ENCODE assay signal across 8 cellular contexts in genomic region chr3:51982352-51982837, GRCh38. TPM values are rescaled to one million over a fixed set of nuclear protein-coding genes. Genes with fewer than 3 reads are reported as not detected.
A peak's percentile ranks its signal among the peaks of the same experiment; 100 is the strongest.
DNase-seq lines count a peak whose midpoint lies in the region; ATAC-seq and TF ChIP-seq lines count a peak whose summit lies in the region.

No MANE protein-coding gene starts in this region.

- peak; percentile 58 for TF ChIP-seq CTCF in GM10248 (IDR thresholded peaks at IDR 0.05; ENCODE audit: control extremely low read depth, extremely low read depth, low read depth, missing control alignments)
- TF ChIP-seq CTCF in HEK293 (tag by site-specific recombination; IDR thresholded peaks at IDR 0.05) = peak; percentile 94
- TF ChIP-seq CTCF in Loucy (conservative IDR thresholded peaks at IDR 0.05; ENCODE audit: low read length) = peak; percentile 92
- peak; percentile 65 for TF ChIP-seq CTCF in glutamatergic neuron (IDR thresholded peaks at IDR 0.05; ENCODE audit: partially characterized antibody, unreplicated experiment)
- peak; percentile 49 for TF ChIP-seq CTCF in parathyroid adenoma (IDR thresholded peaks at IDR 0.05)

- H3K36me3 ChIP-seq in HEK293 (ENCODE audit: control insufficient read depth in 2 of 2, insufficient read depth in 1 of 2, low read length in 2 of 2) = peaks cover 0 to 8% of the 10 kb centered on the region in 2 experiments; a peak in 1 of 3 replicates
- no peaks in the 10 kb centered on the region for H3K36me3 ChIP-seq in Loucy (ENCODE audit: insufficient read depth, low read length)
- no peaks in the 10 kb centered on the region for H3K36me3 ChIP-seq in parathyroid adenoma (ENCODE audit: control insufficient read depth, insufficient read depth, low read length)

- H3K27me3 Mint-ChIP-seq in activated CD8-positive, alpha-beta T cell treated with anti-CD3 and anti-CD28 coated beads, Interleukin-2, amount 10 ng/mL, durations not matched to agents 7 days and 5 days (ENCODE audit: low read depth) = no peaks in the 10 kb centered on the region
- H3K27me3 Mint-ChIP-seq in glutamatergic neuron (ENCODE audit: unreplicated experiment) = peaks cover 1% of the 10 kb centered on the region

- peaks cover 5% of the 10 kb centered on the region for H3K36me3 Mint-ChIP-seq in activated CD8-positive, alpha-beta T cell treated with anti-CD3 and anti-CD28 coated beads, Interleukin-2, amount 10 ng/mL, durations not matched to agents 7 days and 5 days (ENCODE audit: low read depth)
- H3K36me3 Mint-ChIP-seq in glutamatergic neuron (ENCODE audit: unreplicated experiment) = no peaks in the 10 kb centered on the region

- H3K27ac Mint-ChIP-seq in activated CD8-positive, alpha-beta T cell treated with anti-CD3 and anti-CD28 coated beads, Interleukin-2, amount 10 ng/mL, durations not matched to agents 7 days and 5 days = peak overlapping the region; percentile 93
- peak overlapping the region; percentile 85 for H3K27ac Mint-ChIP-seq in glutamatergic neuron (ENCODE audit: unreplicated experiment)

- H3F3A ChIP-seq in Loucy (ENCODE audit: low read depth) = peaks cover 8% of the 10 kb centered on the region

- H3K9ac ChIP-seq in Loucy (ENCODE audit: low read depth, low read length, poor library complexity, severe bottlenecking) = peak overlapping the region; percentile 82
- H3K9ac ChIP-seq in parathyroid adenoma = no peak overlapping the region

- H3K4me3 Mint-ChIP-seq in activated CD8-positive, alpha-beta T cell treated with anti-CD3 and anti-CD28 coated beads, Interleukin-2, amount 10 ng/mL, durations not matched to agents 7 days and 5 days = peak overlapping the region; percentile 96
- peak overlapping the region; percentile 86 for H3K4me3 Mint-ChIP-seq in glutamatergic neuron (ENCODE audit: unreplicated experiment)

- H3K4me1 ChIP-seq in HEK293 (ENCODE audit: control insufficient read depth, insufficient read depth, low read length) (no peaks in the 10 kb centered on the region), Loucy (ENCODE audit: insufficient read depth, low read length, poor library complexity, severe bottlenecking) (peaks cover 23% of the 10 kb centered on the region), parathyroid adenoma (peaks cover 9% of the 10 kb centered on the region)

- DNase-seq in 8988T (peak; percentile 97), GM10248 (ENCODE audit: extremely low spot score) (peak; percentile 76), glutamatergic neuron (no peak), NCI-H1048 (lab: John Stamatoyannopoulos, UW) (no peak)
- DNase-seq in activated CD8-positive, alpha-beta T cell treated with anti-CD3 and anti-CD28 coated beads, Interleukin-2, amount 10 ng/mL, durations not matched to agents 7 days and 5 days = peak; percentile 57

- POLR2A ChIA-PET in GM10248 (lab: Yijun Ruan, JAX) (interaction anchor here (0.6 to 3.4 kb wide), 5 partner anchors 8 to 14 kb away, joined by 3 to 30 read pairs (median 7); partner anchors contain the start of genes ABHD14B and RPL29), HEK293 (lab: Yijun Ruan, JAX) (interaction anchor here (0.6 to 3.6 kb wide), 12 partner anchors 9 to 296 kb away, joined by 4 to 47 read pairs (median 6); partner anchors contain the start of genes ABHD14A, ABHD14B, PARP3 and PCBP4)
- POLR2A ChIA-PET in activated CD8-positive, alpha-beta T cell treated with anti-CD3 and anti-CD28 coated beads, Interleukin-2, amount 10 ng/mL, durations not matched to agents 7 days and 5 days (lab: Charles Lee) = interaction anchor here (0.8 to 4.0 kb wide), 5 partner anchors 8 to 48 kb away, joined by 3 to 65 read pairs (median 6); partner anchors contain the start of genes ABHD14A, ABHD14B, PARP3 and RPL29

- H3K9me3 ChIP-seq in HEK293 (ENCODE audit: control insufficient read depth, insufficient read depth, low read depth, low read length) (no peaks in the 10 kb centered on the region), Loucy (ENCODE audit: insufficient read depth, low read depth, low read length) (no peaks in the 10 kb centered on the region), parathyroid adenoma (ENCODE audit: control insufficient read depth, low read length) (no peaks in the 10 kb centered on the region)

- peak; percentile 52 for ATAC-seq in activated CD8-positive, alpha-beta T cell treated with anti-CD3 and anti-CD28 coated beads, Interleukin-2, amount 10 ng/mL, durations not matched to agents 7 days and 5 days

- peak overlapping the region; percentile 93 for H2AFZ ChIP-seq in Loucy (ENCODE audit: low read length)
- H2AFZ ChIP-seq in parathyroid adenoma = peak overlapping the region; percentile 78

- H3K9me3 Mint-ChIP-seq in activated CD8-positive, alpha-beta T cell treated with anti-CD3 and anti-CD28 coated beads, Interleukin-2, amount 10 ng/mL, durations not matched to agents 7 days and 5 days (ENCODE audit: insufficient read depth) = no peaks in the 10 kb centered on the region
- no peaks in the 10 kb centered on the region for H3K9me3 Mint-ChIP-seq in glutamatergic neuron (ENCODE audit: unreplicated experiment)

- peak overlapping the region; percentile 41 for H3K4me3 ChIP-seq in HEK293 (ENCODE audit: low read depth, low read length)
- H3K4me3 ChIP-seq in Loucy (ENCODE audit: low read length, poor library complexity, severe bottlenecking) = peak overlapping the region; percentile 93
- H3K4me3 ChIP-seq in parathyroid adenoma (ENCODE audit: low read depth, low read length) = peak overlapping the region; percentile 70

- H3K27me3 ChIP-seq in Loucy (ENCODE audit: insufficient read depth, low read length, poor library complexity, severe bottlenecking) = no peaks in the 10 kb centered on the region
- no peaks in the 10 kb centered on the region for H3K27me3 ChIP-seq in parathyroid adenoma (ENCODE audit: control insufficient read depth, insufficient read depth, low read length)

- peak overlapping the region; percentile 60; the same call in 1 of the 2 replicates for H3K27ac ChIP-seq in HEK293 (ENCODE audit: extremely low read depth, low read depth, low read length)
- peak overlapping the region; percentile 91 for H3K27ac ChIP-seq in parathyroid adenoma

- CTCF ChIA-PET in GM10248 (lab: Yijun Ruan, JAX) (interaction anchor here (0.8 to 4.6 kb wide), 20 partner anchors 8 to 480 kb away, joined by 3 to 64 read pairs (median 3); partner anchors contain the start of genes ABHD14A, ABHD14B, DUSP7 and PARP3), HEK293 (lab: Yijun Ruan, JAX) (interaction anchor here (0.6 to 3.0 kb wide), 8 partner anchors 8 to 1214 kb away, joined by 3 to 38 read pairs (median 4); partner anchors contain the start of genes ABHD14A, ABHD14B and RRP9)
- CTCF ChIA-PET in activated CD8-positive, alpha-beta T cell treated with anti-CD3 and anti-CD28 coated beads, Interleukin-2, amount 10 ng/mL, durations not matched to agents 7 days and 5 days (lab: Charles Lee) = interaction anchor here (0.6 to 3.8 kb wide), 13 partner anchors 8 to 340 kb away, joined by 3 to 57 read pairs (median 8); partner anchors contain the start of genes ABHD14A, ABHD14B, DUSP7 and PARP3

- peaks cover 16% of the 10 kb centered on the region; the same call in 1 of the 2 replicates for H3K79me2 ChIP-seq in Loucy (ENCODE audit: insufficient read depth, low read length)
- H3K79me2 ChIP-seq in parathyroid adenoma = peaks cover 8% of the 10 kb centered on the region

- no peaks in the 10 kb centered on the region for H3K9me2 ChIP-seq in Loucy (replicated peaks; ENCODE audit: low read depth, low read length)

- peaks cover 33% of the 10 kb centered on the region for H3K4me1 Mint-ChIP-seq in activated CD8-positive, alpha-beta T cell treated with anti-CD3 and anti-CD28 coated beads, Interleukin-2, amount 10 ng/mL, durations not matched to agents 7 days and 5 days (ENCODE audit: low read depth)
- H3K4me1 Mint-ChIP-seq in glutamatergic neuron (ENCODE audit: low read depth, unreplicated experiment) = peaks cover 5% of the 10 kb centered on the region

- H3K4me2 ChIP-seq in Loucy (ENCODE audit: low read depth, low read length, poor library complexity, severe bottlenecking) = peak overlapping the region; percentile 95
- peak overlapping the region; percentile 80 for H3K4me2 ChIP-seq in parathyroid adenoma (ENCODE audit: low read length)

- no peaks in the 10 kb centered on the region for H4K20me1 ChIP-seq in Loucy (ENCODE audit: insufficient read depth, low read length, poor library complexity, severe bottlenecking)

TF ChIP-seq in HEK293, 187 proteins besides CTCF, POLR2A, EP300 and RAD21 (continues in another document):
- TF ChIP-seq ZNF600 (tag by site-specific recombination; IDR thresholded peaks at IDR 0.05) = peak; percentile 75; the same call in 1 of the 2 replicates
- TF ChIP-seq HIC1 (tag by site-specific recombination; IDR thresholded peaks at IDR 0.05) = peak; percentile 60; the same call in 1 of the 2 replicates

RNA-seq across cellular contexts. Expression of gene ACY1, which starts 0.9 kb away (rescaled TPM):
- 10 to 100 TPM; 17.4 to 21.2 TPM for total RNA-seq in activated CD8-positive, alpha-beta T cell treated with anti-CD3 and anti-CD28 coated beads, Interleukin-2, amount 10 ng/mL, durations not matched to agents 7 days and 5 days
- total RNA-seq in glutamatergic neuron (ENCODE audit: unreplicated experiment) = 13.2 TPM

RNA-seq across cellular contexts. Expression of gene ABHD14A, which starts 7.5 kb away (rescaled TPM):
- total RNA-seq in activated CD8-positive, alpha-beta T cell treated with anti-CD3 and anti-CD28 coated beads, Interleukin-2, amount 10 ng/mL, durations not matched to agents 7 days and 5 days = 10 to 100 TPM; 10.5 to 11.7 TPM
- total RNA-seq in glutamatergic neuron (ENCODE audit: unreplicated experiment) = 12.7 TPM

RNA-seq across cellular contexts. Expression of gene ABHD14B, which starts 8.5 kb away (rescaled TPM):
- 10 to 100 TPM; 31.4 to 38.0 TPM for total RNA-seq in activated CD8-positive, alpha-beta T cell treated with anti-CD3 and anti-CD28 coated beads, Interleukin-2, amount 10 ng/mL, durations not matched to agents 7 days and 5 days
- total RNA-seq in glutamatergic neuron (ENCODE audit: unreplicated experiment) = 6.7 TPM

RNA-seq across cellular contexts. Expression of gene RPL29, which starts 13.3 kb away (rescaled TPM):
- total RNA-seq in activated CD8-positive, alpha-beta T cell treated with anti-CD3 and anti-CD28 coated beads, Interleukin-2, amount 10 ng/mL, durations not matched to agents 7 days and 5 days = 1,000 to 10,000 TPM; 1,199 to 1,266 TPM
- 588 TPM for total RNA-seq in glutamatergic neuron (ENCODE audit: unreplicated experiment)

RNA-seq across cellular contexts. Expression of gene PCBP4, which starts 15.1 kb away (rescaled TPM):
- total RNA-seq in activated CD8-positive, alpha-beta T cell treated with anti-CD3 and anti-CD28 coated beads, Interleukin-2, amount 10 ng/mL, durations not matched to agents 7 days and 5 days = 10 to 100 TPM; 12.7 to 16.1 TPM
- 1,577 TPM for total RNA-seq in glutamatergic neuron (ENCODE audit: unreplicated experiment)

Comparison
In these comparisons a context has a peak if more than half of its experiments do, and no peak if none do; other contexts are left out.
1. DNase-seq: peak in 8988T (single experiment), GM10248 (single experiment) and activated CD8-positive, alpha-beta T cell treated with anti-CD3 and anti-CD28 coated beads, Interleukin-2, amount 10 ng/mL, durations not matched to agents 7 days and 5 days (single experiment); none in glutamatergic neuron (single experiment) and NCI-H1048 (single experiment).
2. H3K4me3 ChIP-seq: peak in every context shown above with its lines; median percentile 93 in Loucy; 70 in parathyroid adenoma; 41 in HEK293.
3. Peak in every context shown above with its lines, with median percentiles within 50 percentile points of each other: CTCF ChIP-seq.